In genomic region chr1:37561096-37561793, GRCh38 we compare ENCODE assay signal across 14 cellular contexts. TPM values are rescaled to one million over a fixed set of nuclear protein-coding genes. Genes with fewer than 3 reads are reported as not detected.
DNase-seq lines count a peak whose midpoint lies in the region; ATAC-seq and TF ChIP-seq lines count a peak whose summit lies in the region.
"Had no signal": no experiment of that assay in that cellular context is flagged by ENCODE, and none has a peak within 500 bp of the region (broad histone marks: within the 10 kb centered on the region; RNA-seq: fewer than 3 reads in every experiment).

No MANE protein-coding gene starts in this region.

- H3K9me3 Mint-ChIP-seq in activated naive CD4-positive, alpha-beta T cell treated with anti-CD3 and anti-CD28 coated beads, Interleukin-2, amount 10 ng/mL, durations not matched to agents 7 days and 5 days = no peaks in the 10 kb centered on the region
- no peaks in the 10 kb centered on the region for H3K9me3 Mint-ChIP-seq in brain
- H3K9me3 Mint-ChIP-seq in stimulated activated effector memory CD8-positive, alpha-beta T cell treated with anti-CD3 and anti-CD28 coated beads, Interleukin-12 subunit alpha, Interleukin-12 subunit beta, amount 100 ng/mL, for 72 hours = no peaks in the 10 kb centered on the region

- H3K27ac ChIP-seq in tibial artery = no peak overlapping the region
- H3K27ac ChIP-seq: BLaER1 treated with 17β-estradiol and CSF1 and Interleukin-3, amounts not matched to agents 10 nM and 100 nM had no signal

- in situ Hi-C loops in GM18951 (cut with MboI; ENCODE audit: low sequenced_read_pairs, unreplicated experiment) = no loop called here

- H3K27ac Mint-ChIP-seq in activated naive CD4-positive, alpha-beta T cell treated with anti-CD3 and anti-CD28 coated beads, Interleukin-2, amount 10 ng/mL, durations not matched to agents 7 days and 5 days = peak overlapping the region; percentile 67
- H3K27ac Mint-ChIP-seq in brain = peak overlapping the region in 3 of 5 experiments; percentile 37 to 79 (median 49)
- H3K27ac Mint-ChIP-seq in stimulated activated effector memory CD8-positive, alpha-beta T cell treated with anti-CD3 and anti-CD28 coated beads, Interleukin-12 subunit alpha, Interleukin-12 subunit beta, amount 100 ng/mL, for 72 hours = peak overlapping the region; percentile 57

- no peak for ATAC-seq in stimulated activated effector memory CD8-positive, alpha-beta T cell treated with anti-CD3 and anti-CD28 coated beads, Interleukin-12 subunit alpha, Interleukin-12 subunit beta, amount 100 ng/mL, for 72 hours

- DNase-seq in activated naive CD4-positive, alpha-beta T cell treated with anti-CD3 and anti-CD28 coated beads, Interleukin-2, amount 10 ng/mL, durations not matched to agents 7 days and 5 days = no peak
- no peak for DNase-seq in activated naive CD4-positive, alpha-beta T cell treated with Interleukin-2 at 50 U/mL for 16 hours
- no peak for DNase-seq in stimulated activated effector memory CD8-positive, alpha-beta T cell treated with anti-CD3 and anti-CD28 coated beads, Interleukin-12 subunit alpha, Interleukin-12 subunit beta, amount 100 ng/mL, for 72 hours (ENCODE audit: low spot score in 2 of 2)
- DNase-seq in stimulated activated CD8-positive, alpha-beta memory T cell treated with anti-CD3 and anti-CD28 coated beads, Interleukin-4, amount 100 ng/mL, for 48 hours = no peak
- DNase-seq in tibial artery = no peak
- DNase-seq: NCI-H1417 treated with DMSO at 0.1 percent for 48 hours; NCI-H1930; NK-92 treated with Interleukin-12 subunit alpha and Interleukin-12 subunit beta, amount 100 ng/mL, for 24 hours; SIG-M5 had no signal

- peaks cover 11% of the 10 kb centered on the region for H3K27me3 Mint-ChIP-seq in activated naive CD4-positive, alpha-beta T cell treated with anti-CD3 and anti-CD28 coated beads, Interleukin-2, amount 10 ng/mL, durations not matched to agents 7 days and 5 days
- peaks cover 5% of the 10 kb centered on the region for H3K27me3 Mint-ChIP-seq in brain

- intact Hi-C loops in tibial artery (cut with DNase I; ENCODE audit: low total_unique reads) = loop anchor here (5.0 kb wide), 1 partner anchor 121 kb away; no protein-coding TSS in a partner anchor

- H3K4me3 ChIP-seq in tibial artery = no peak overlapping the region
- H3K4me3 ChIP-seq: A549; BLaER1 treated with 17β-estradiol and CSF1 and Interleukin-3, amounts not matched to agents 10 nM and 100 nM; K562 had no signal

- no peaks in the 10 kb centered on the region for H3K27me3 ChIP-seq in tibial artery
- H3K27me3 ChIP-seq: BLaER1 treated with 17β-estradiol and CSF1 and Interleukin-3, amounts not matched to agents 10 nM and 100 nM had no signal

- H3K36me3 Mint-ChIP-seq in activated naive CD4-positive, alpha-beta T cell treated with anti-CD3 and anti-CD28 coated beads, Interleukin-2, amount 10 ng/mL, durations not matched to agents 7 days and 5 days = peaks cover 17% of the 10 kb centered on the region
- peaks cover 25% of the 10 kb centered on the region for H3K36me3 Mint-ChIP-seq in brain
- H3K36me3 Mint-ChIP-seq in stimulated activated effector memory CD8-positive, alpha-beta T cell treated with anti-CD3 and anti-CD28 coated beads, Interleukin-12 subunit alpha, Interleukin-12 subunit beta, amount 100 ng/mL, for 72 hours = peaks cover 21% of the 10 kb centered on the region

- peaks cover 23% of the 10 kb centered on the region for H3K4me1 Mint-ChIP-seq in activated naive CD4-positive, alpha-beta T cell treated with anti-CD3 and anti-CD28 coated beads, Interleukin-2, amount 10 ng/mL, durations not matched to agents 7 days and 5 days
- peaks cover 44% of the 10 kb centered on the region for H3K4me1 Mint-ChIP-seq in brain
- no peaks in the 10 kb centered on the region for H3K4me1 Mint-ChIP-seq in stimulated activated effector memory CD8-positive, alpha-beta T cell treated with anti-CD3 and anti-CD28 coated beads, Interleukin-12 subunit alpha, Interleukin-12 subunit beta, amount 100 ng/mL, for 72 hours

- no peak for TF ChIP-seq CTCF in brain (conservative IDR thresholded peaks at IDR 0.05)
- no peak for TF ChIP-seq CTCF in tibial artery (IDR thresholded peaks at IDR 0.05)

- CTCF ChIA-PET in activated naive CD4-positive, alpha-beta T cell treated with anti-CD3 and anti-CD28 coated beads, Interleukin-2, amount 10 ng/mL, durations not matched to agents 7 days and 5 days (lab: Charles Lee) = interaction anchor here (0.8 to 0.9 kb wide), 2 partner anchors 118 to 129 kb away, joined by 3 read pairs; a partner anchor contains a TSS

- no peak overlapping the region for H3K4me3 Mint-ChIP-seq in activated naive CD4-positive, alpha-beta T cell treated with anti-CD3 and anti-CD28 coated beads, Interleukin-2, amount 10 ng/mL, durations not matched to agents 7 days and 5 days
- peak overlapping the region in 1 of 5 experiments; percentile 20 for H3K4me3 Mint-ChIP-seq in brain
- no peak overlapping the region for H3K4me3 Mint-ChIP-seq in stimulated activated effector memory CD8-positive, alpha-beta T cell treated with anti-CD3 and anti-CD28 coated beads, Interleukin-12 subunit alpha, Interleukin-12 subunit beta, amount 100 ng/mL, for 72 hours

- H3K9me3 ChIP-seq in tibial artery = no peaks in the 10 kb centered on the region
- H3K9me3 ChIP-seq: A549; BLaER1 treated with 17β-estradiol and CSF1 and Interleukin-3, amounts not matched to agents 10 nM and 100 nM had no signal

- H3K36me3 ChIP-seq in tibial artery = peaks cover 12 to 56% (median 25%) of the 10 kb centered on the region in 3 donors

- H3K4me1 ChIP-seq in tibial artery = peaks cover 0 to 25% (median 9%) of the 10 kb centered on the region in 4 donors
- H3K4me1 ChIP-seq: A549 had no signal

- peak; percentile 26 for TF ChIP-seq POLR2A in GM18951 (IDR thresholded peaks at IDR 0.05; ENCODE audit: extremely low read depth, insufficient read depth, insufficient read length)

RNA-seq across cellular contexts. Expression of gene DNALI1, which starts 4.5 kb away (rescaled TPM):
- polyA plus RNA-seq in brain (ENCODE audit: insufficient read depth, low read depth, low replicate concordance) = 57.5 TPM
- polyA plus RNA-seq: A549 had no signal

RNA-seq across cellular contexts. Expression of gene SNIP1, which starts 7.2 kb away (rescaled TPM):
- 8.5 TPM for polyA plus RNA-seq in brain (ENCODE audit: insufficient read depth, low read depth, low replicate concordance)

RNA-seq across cellular contexts. Expression of gene GNL2, which starts 34.5 kb away (rescaled TPM):
- 32.9 TPM for polyA plus RNA-seq in brain (ENCODE audit: insufficient read depth, low read depth, low replicate concordance)

RNA-seq across cellular contexts. Expression of gene MEAF6, which starts 46.7 kb away (rescaled TPM):
- polyA plus RNA-seq in brain (ENCODE audit: insufficient read depth, low read depth, low replicate concordance) = 129 TPM
